In the genomic region with DNA sequence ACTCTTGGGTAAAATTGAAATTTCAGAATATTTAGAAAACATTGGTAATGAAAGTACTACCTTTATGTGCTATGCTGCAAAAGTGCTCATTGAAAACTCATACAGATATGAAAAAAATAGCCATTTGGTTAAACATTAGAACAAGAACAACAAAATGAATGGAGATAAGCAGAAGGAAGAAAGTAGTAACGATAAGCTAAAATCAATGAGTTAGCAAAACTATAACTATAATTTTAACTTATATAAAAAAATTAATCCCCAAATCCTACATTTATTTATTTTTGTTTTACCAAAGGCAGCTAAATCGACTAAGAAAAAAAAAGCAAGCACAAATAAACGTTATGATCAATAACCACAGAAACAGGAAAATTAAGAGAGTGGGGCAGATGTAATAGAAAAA, we compare ENCODE assay signal across 33 cellular contexts.
"Had no signal": no experiment of that assay in that cellular context is flagged by ENCODE, and none has a peak within 500 bp of the region (broad histone marks: within the 10 kb centered on the region; RNA-seq: fewer than 3 reads in every experiment).

No MANE protein-coding gene starts in this region.

- FAIRE-seq: bronchial epithelial cell had no signal

- ATAC-seq: activated CD8-positive, alpha-beta memory T cell treated with anti-CD3 and anti-CD28 coated beads, Interleukin-2, amount 10 ng/mL, durations not matched to agents 7 days and 5 days; activated CD8-positive, alpha-beta T cell treated with anti-CD3 and anti-CD28 coated beads, Interleukin-2, amount 10 ng/mL, durations not matched to agents 7 days and 5 days; activated naive CD8-positive, alpha-beta T cell treated with anti-CD3 and anti-CD28 coated beads, Interleukin-2, amount 50 U/mL, for 24 hours; activated T-helper 17 cell treated with anti-CD3 and anti-CD28 coated beads, Interleukin-2, amount 50 U/mL, for 72 hours had no signal

- H3K4me1 Mint-ChIP-seq: activated CD4-positive, alpha-beta memory T cell treated with anti-CD3 and anti-CD28 coated beads, Interleukin-2, amount 10 ng/mL, durations not matched to agents 7 days and 5 days; activated CD8-positive, alpha-beta memory T cell treated with anti-CD3 and anti-CD28 coated beads, Interleukin-2, amount 10 ng/mL, durations not matched to agents 7 days and 5 days; central memory CD8-positive, alpha-beta T cell had no signal

- H3K9me3 Mint-ChIP-seq: activated CD4-positive, alpha-beta memory T cell treated with anti-CD3 and anti-CD28 coated beads, Interleukin-2, amount 10 ng/mL, durations not matched to agents 7 days and 5 days; activated CD4-positive, alpha-beta T cell treated with anti-CD3 and anti-CD28 coated beads, Interleukin-2, amount 10 ng/mL, durations not matched to agents 24 days and 14 days; brain; central memory CD8-positive, alpha-beta T cell; T-helper 2 cell treated with Interferon-gamma antibody and Interleukin-4, amounts not matched to agents 5 μg/mL and 100 μg/mL, for 36 hours had no signal

- H3K36me3 Mint-ChIP-seq: activated CD8-positive, alpha-beta memory T cell treated with anti-CD3 and anti-CD28 coated beads, Interleukin-2, amount 10 ng/mL, durations not matched to agents 7 days and 5 days had no signal

- DNase-seq: activated B cell treated with CpG ODN at 0.5 μM for 24 hours; activated CD4-positive, alpha-beta memory T cell treated with anti-CD3 and anti-CD28 coated beads, Interleukin-2, amount 10 ng/mL, durations not matched to agents 7 days and 5 days; activated CD4-positive, alpha-beta T cell treated with anti-CD3 and anti-CD28 coated beads for 4 hours; activated CD4-positive, alpha-beta T cell treated with anti-CD3 and anti-CD28 coated beads, Interleukin-2, amount 10 ng/mL, durations not matched to agents 24 days and 14 days; activated CD4-positive, alpha-beta T cell treated with anti-CD3 and anti-CD28 coated beads, Interleukin-2, amount 50 U/mL, for 1 hour; activated CD4-positive, alpha-beta T cell treated with anti-CD3 and anti-CD28 coated beads, Interleukin-2, amount 50 U/mL, for 48 hours; activated CD4-positive, CD25-positive, alpha-beta regulatory T cell treated with anti-CD3 and anti-CD28 coated beads, Interleukin-2, amount 50 U/mL, for 72 hours; activated CD8-positive, alpha-beta memory T cell treated with anti-CD3 and anti-CD28 coated beads for 24 hours; activated CD8-positive, alpha-beta memory T cell treated with anti-CD3 and anti-CD28 coated beads, Interleukin-2, amount 10 ng/mL, durations not matched to agents 7 days and 5 days; activated CD8-positive, alpha-beta memory T cell treated with anti-CD3 and anti-CD28 coated beads, Interleukin-2, amount 50 U/mL, for 48 hours; activated CD8-positive, alpha-beta T cell treated with anti-CD3 and anti-CD28 coated beads, Interleukin-2, amount 10 ng/mL, durations not matched to agents 7 days and 5 days; activated effector memory CD4-positive, alpha-beta T cell treated with anti-CD3 and anti-CD28 coated beads, Interleukin-2, amount 50 U/mL, for 16 hours; activated gamma-delta T cell treated with Interleukin-2 at 50 U/mL for 16 hours; activated naive CD4-positive, alpha-beta T cell; activated naive CD4-positive, alpha-beta T cell treated with anti-CD3 and anti-CD28 coated beads, Interleukin-2, amount 10 ng/mL, durations not matched to agents 7 days and 5 days; activated naive CD8-positive, alpha-beta T cell treated with anti-CD3 and anti-CD28 coated beads, Interleukin-2, amount 10 ng/mL, durations not matched to agents 7 days and 5 days; activated naive CD8-positive, alpha-beta T cell treated with anti-CD3 and anti-CD28 coated beads, Interleukin-2, amount 50 U/mL, for 24 hours; activated T-cell treated with anti-CD3 and anti-CD28 coated beads, Interleukin-2, amount 50 U/mL, for 24 hours; activated T-cell treated with anti-CD3 and anti-CD28 coated beads, Interleukin-2, amount 50 U/mL, for 48 hours; amygdala; anterior cingulate cortex; caudate nucleus; cerebellar nuclear complex; T-helper 2 cell; T-helper 9 cell had no signal

- H3K27me3 Mint-ChIP-seq: activated B cell treated with CpG ODN at 0.5 μM for 24 hours; activated CD4-positive, alpha-beta memory T cell treated with anti-CD3 and anti-CD28 coated beads, Interleukin-2, amount 10 ng/mL, durations not matched to agents 7 days and 5 days; activated CD4-positive, alpha-beta T cell treated with anti-CD3 and anti-CD28 coated beads, Interleukin-2, amount 10 ng/mL, durations not matched to agents 24 days and 14 days; activated CD8-positive, alpha-beta memory T cell treated with anti-CD3 and anti-CD28 coated beads, Interleukin-2, amount 10 ng/mL, durations not matched to agents 7 days and 5 days; activated naive CD4-positive, alpha-beta T cell treated with anti-CD3 and anti-CD28 coated beads, Interleukin-2, amount 10 ng/mL, durations not matched to agents 7 days and 5 days; activated naive CD4-positive, alpha-beta T cell treated with anti-CD3 and anti-CD28 coated beads, Interleukin-2, amount 50 U/mL, for 24 hours; activated naive CD8-positive, alpha-beta T cell; activated naive CD8-positive, alpha-beta T cell treated with anti-CD3 and anti-CD28 coated beads, Interleukin-2, amount 10 ng/mL, durations not matched to agents 7 days and 5 days; activated naive CD8-positive, alpha-beta T cell treated with anti-CD3 and anti-CD28 coated beads, Interleukin-2, amount 50 U/mL, for 24 hours; activated T-cell treated with anti-CD3 and anti-CD28 coated beads, Interleukin-2, amount 50 U/mL, for 24 hours; activated T-helper 17 cell treated with anti-CD3 and anti-CD28 coated beads, Interleukin-2, amount 50 U/mL, for 72 hours; brain; central memory CD8-positive, alpha-beta T cell had no signal

- H3K4me3 Mint-ChIP-seq: activated B cell treated with CpG ODN at 0.5 μM for 24 hours; activated CD4-positive, alpha-beta memory T cell treated with anti-CD3 and anti-CD28 coated beads, Interleukin-2, amount 10 ng/mL, durations not matched to agents 7 days and 5 days; activated CD4-positive, alpha-beta T cell treated with anti-CD3 and anti-CD28 coated beads, Interleukin-2, amount 10 ng/mL, durations not matched to agents 24 days and 14 days; activated CD8-positive, alpha-beta memory T cell treated with anti-CD3 and anti-CD28 coated beads, Interleukin-2, amount 10 ng/mL, durations not matched to agents 7 days and 5 days; activated CD8-positive, alpha-beta T cell treated with anti-CD3 and anti-CD28 coated beads, Interleukin-2, amount 10 ng/mL, durations not matched to agents 7 days and 5 days; activated naive CD4-positive, alpha-beta T cell treated with anti-CD3 and anti-CD28 coated beads, Interleukin-2, amount 10 ng/mL, durations not matched to agents 7 days and 5 days; activated naive CD4-positive, alpha-beta T cell treated with anti-CD3 and anti-CD28 coated beads, Interleukin-2, amount 50 U/mL, for 24 hours; activated naive CD8-positive, alpha-beta T cell; activated naive CD8-positive, alpha-beta T cell treated with anti-CD3 and anti-CD28 coated beads, Interleukin-2, amount 10 ng/mL, durations not matched to agents 7 days and 5 days; activated naive CD8-positive, alpha-beta T cell treated with anti-CD3 and anti-CD28 coated beads, Interleukin-2, amount 50 U/mL, for 24 hours; activated T-cell treated with anti-CD3 and anti-CD28 coated beads, Interleukin-2, amount 50 U/mL, for 24 hours; activated T-helper 1 cell treated with anti-CD3 and anti-CD28 coated beads, Interleukin-12 subunit alpha, Interleukin-12 subunit beta, Interleukin-2, Interleukin-4 antibody, amounts not matched to agents 30 ng/mL and 10 ng/mL and 1 ng/mL, durations not matched to agents 14 hours and 24 hours and 36 hours; activated T-helper 17 cell treated with anti-CD3 and anti-CD28 coated beads, Interleukin-2, amount 50 U/mL, for 72 hours; brain; central memory CD8-positive, alpha-beta T cell; T-helper 2 cell treated with Interferon-gamma antibody and Interleukin-4, amounts not matched to agents 5 μg/mL and 100 μg/mL, for 36 hours had no signal

- H3K27ac Mint-ChIP-seq: activated B cell treated with CpG ODN at 0.5 μM for 24 hours; activated CD4-positive, alpha-beta memory T cell treated with anti-CD3 and anti-CD28 coated beads, Interleukin-2, amount 10 ng/mL, durations not matched to agents 7 days and 5 days; activated CD4-positive, alpha-beta T cell treated with anti-CD3 and anti-CD28 coated beads, Interleukin-2, amount 10 ng/mL, durations not matched to agents 24 days and 14 days; activated CD8-positive, alpha-beta memory T cell treated with anti-CD3 and anti-CD28 coated beads, Interleukin-2, amount 10 ng/mL, durations not matched to agents 7 days and 5 days; activated CD8-positive, alpha-beta T cell treated with anti-CD3 and anti-CD28 coated beads, Interleukin-2, amount 10 ng/mL, durations not matched to agents 7 days and 5 days; activated naive CD4-positive, alpha-beta T cell treated with anti-CD3 and anti-CD28 coated beads, Interleukin-2, amount 10 ng/mL, durations not matched to agents 7 days and 5 days; activated naive CD4-positive, alpha-beta T cell treated with anti-CD3 and anti-CD28 coated beads, Interleukin-2, amount 50 U/mL, for 24 hours; activated naive CD8-positive, alpha-beta T cell; activated naive CD8-positive, alpha-beta T cell treated with anti-CD3 and anti-CD28 coated beads, Interleukin-2, amount 10 ng/mL, durations not matched to agents 7 days and 5 days; activated naive CD8-positive, alpha-beta T cell treated with anti-CD3 and anti-CD28 coated beads, Interleukin-2, amount 50 U/mL, for 24 hours; activated T-cell treated with anti-CD3 and anti-CD28 coated beads, Interleukin-2, amount 50 U/mL, for 24 hours; activated T-helper 1 cell treated with anti-CD3 and anti-CD28 coated beads, Interleukin-12 subunit alpha, Interleukin-12 subunit beta, Interleukin-2, Interleukin-4 antibody, amounts not matched to agents 30 ng/mL and 10 ng/mL and 1 ng/mL, durations not matched to agents 14 hours and 24 hours and 36 hours; activated T-helper 17 cell treated with anti-CD3 and anti-CD28 coated beads, Interleukin-2, amount 50 U/mL, for 72 hours; brain; T-helper 2 cell treated with Interferon-gamma antibody and Interleukin-4, amounts not matched to agents 5 μg/mL and 100 μg/mL, for 36 hours had no signal
